Comparison of ENCODE assay signal across 6 cellular contexts in genomic region chr12:57129311-57130288, GRCh38. TPM values are rescaled to one million over a fixed set of nuclear protein-coding genes. Genes with fewer than 3 reads are reported as not detected.
DNase-seq lines count a peak whose midpoint lies in the region; ATAC-seq and TF ChIP-seq lines count a peak whose summit lies in the region.

No MANE protein-coding gene starts in this region.

- intact Hi-C loops in CD8-positive, alpha-beta T cell (cut with DNase I, micrococcal nuclease), result loop anchor here (5.0 kb wide), 2 partner anchors 122 to 372 kb away; partner anchors contain the start of gene ZBTB39 (in 1 of the 2)
- intact Hi-C loops in activated T-helper 1 cell treated with anti-CD3 and anti-CD28 coated beads, Interleukin-12 subunit alpha, Interleukin-12 subunit beta, Interleukin-2, Interleukin-4 antibody, amounts not matched to agents 30 ng/mL and 10 ng/mL and 1 ng/mL, durations not matched to agents 14 hours and 24 hours and 36 hours (cut with micrococcal nuclease), result no loop called here

- no peak overlapping the region for H2BK15ac ChIP-seq in mesendoderm (replicated peaks; ENCODE audit: low read depth)

- peak overlapping the region; percentile 69 for H3K4me2 ChIP-seq in mesendoderm (ENCODE audit: low read length)

- no peaks in the 10 kb centered on the region for H3K9me3 Mint-ChIP-seq in CD8-positive, alpha-beta T cell
- H3K9me3 Mint-ChIP-seq in activated T-helper 1 cell treated with anti-CD3 and anti-CD28 coated beads, Interleukin-12 subunit alpha, Interleukin-12 subunit beta, Interleukin-2, Interleukin-4 antibody, amounts not matched to agents 30 ng/mL and 10 ng/mL and 1 ng/mL, durations not matched to agents 14 hours and 24 hours and 36 hours, result no peaks in the 10 kb centered on the region

- WGBS in mesendoderm (ENCODE audit: extremely low coverage, insufficient coverage, low lambda C conversion rate), result no CpG with 5 or more reads among the region's 12 CpGs

- no peaks in the 10 kb centered on the region for H3K27me3 ChIP-seq in CD8-positive, alpha-beta T cell (ENCODE audit: insufficient read depth, low read length)
- no peaks in the 10 kb centered on the region for H3K27me3 ChIP-seq in mesendoderm (ENCODE audit: insufficient read depth, low read length, poor library complexity)

- H3K4me1 ChIP-seq in CD8-positive, alpha-beta T cell (ENCODE audit: insufficient read depth, low read length), result peaks cover 13% of the 10 kb centered on the region
- H3K4me1 ChIP-seq in mesendoderm (ENCODE audit: control insufficient read depth, low read depth, low read length), result peaks cover 21% of the 10 kb centered on the region

- H2AK5ac ChIP-seq in mesendoderm (ENCODE audit: low read length), result no peak overlapping the region

- peak overlapping the region; percentile 98 for H3K4ac ChIP-seq in mesendoderm (ENCODE audit: low read depth, low read length)

- H3K4me1 Mint-ChIP-seq in CD8-positive, alpha-beta T cell (ENCODE audit: low read depth), result peaks cover 15% of the 10 kb centered on the region
- H3K4me1 Mint-ChIP-seq in activated T-helper 1 cell treated with anti-CD3 and anti-CD28 coated beads, Interleukin-12 subunit alpha, Interleukin-12 subunit beta, Interleukin-2, Interleukin-4 antibody, amounts not matched to agents 30 ng/mL and 10 ng/mL and 1 ng/mL, durations not matched to agents 14 hours and 24 hours and 36 hours (ENCODE audit: low read depth), result peaks cover 17% of the 10 kb centered on the region

- H3K23ac ChIP-seq in mesendoderm (ENCODE audit: low read length), result no peak overlapping the region

- H3K4me3 ChIP-seq in CD8-positive, alpha-beta T cell (ENCODE audit: low read depth, low read length), result no peak overlapping the region
- H3K4me3 ChIP-seq in mesendoderm (ENCODE audit: low read length), result peak overlapping the region; percentile 73

- no peak for TF ChIP-seq CTCF in CD8-positive, alpha-beta T cell (IDR thresholded peaks at IDR 0.05)

- no peaks in the 10 kb centered on the region for H3K36me3 ChIP-seq in CD8-positive, alpha-beta T cell (ENCODE audit: insufficient read depth, low read length)
- H3K36me3 ChIP-seq in mesendoderm (ENCODE audit: control insufficient read depth, insufficient read depth, low read length), result no peaks in the 10 kb centered on the region

- H3K27ac ChIP-seq in CD8-positive, alpha-beta T cell (ENCODE audit: low read depth, low read length), result no peak overlapping the region
- H3K27ac ChIP-seq in mesendoderm (ENCODE audit: low read depth, low read length), result peak overlapping the region; percentile 51

- no peak overlapping the region for H3K27ac Mint-ChIP-seq in CD8-positive, alpha-beta T cell
- no peak overlapping the region for H3K27ac Mint-ChIP-seq in activated T-helper 1 cell treated with anti-CD3 and anti-CD28 coated beads, Interleukin-12 subunit alpha, Interleukin-12 subunit beta, Interleukin-2, Interleukin-4 antibody, amounts not matched to agents 30 ng/mL and 10 ng/mL and 1 ng/mL, durations not matched to agents 14 hours and 24 hours and 36 hours

- no peak overlapping the region for H2BK120ac ChIP-seq in mesendoderm (ENCODE audit: low read depth, low read length)

- peak overlapping the region; percentile 91 for H3K9ac ChIP-seq in mesendoderm (ENCODE audit: low read length)

- no peaks in the 10 kb centered on the region for H3K36me3 Mint-ChIP-seq in CD8-positive, alpha-beta T cell
- H3K36me3 Mint-ChIP-seq in activated T-helper 1 cell treated with anti-CD3 and anti-CD28 coated beads, Interleukin-12 subunit alpha, Interleukin-12 subunit beta, Interleukin-2, Interleukin-4 antibody, amounts not matched to agents 30 ng/mL and 10 ng/mL and 1 ng/mL, durations not matched to agents 14 hours and 24 hours and 36 hours (ENCODE audit: low read depth), result no peaks in the 10 kb centered on the region

- ATAC-seq in CD8-positive, alpha-beta T cell, result no peak

- H4K8ac ChIP-seq in mesendoderm (ENCODE audit: low read depth, low read length), result no peak overlapping the region

- DNase-seq in CD8-positive, alpha-beta T cell, result no peak
- no peak for DNase-seq in activated T-helper 1 cell treated with anti-CD3 and anti-CD28 coated beads, Interleukin-12 subunit alpha, Interleukin-12 subunit beta, Interleukin-2, Interleukin-4 antibody, amounts not matched to agents 30 ng/mL and 10 ng/mL and 1 ng/mL, durations not matched to agents 14 hours and 24 hours and 36 hours (ENCODE audit: low spot score)
- DNase-seq in mesendoderm, result peak; percentile 70
- no peak for DNase-seq in NCI-H1048 (lab: John Stamatoyannopoulos, UW)
- DNase-seq in NCI-H226, result no peak
- DNase-seq in 8988T, result no peak

- POLR2A ChIA-PET in CD8-positive, alpha-beta T cell (lab: Charles Lee), result no interaction called here

- H3K27me3 Mint-ChIP-seq in CD8-positive, alpha-beta T cell (ENCODE audit: low read depth), result peaks cover 3% of the 10 kb centered on the region
- H3K27me3 Mint-ChIP-seq in activated T-helper 1 cell treated with anti-CD3 and anti-CD28 coated beads, Interleukin-12 subunit alpha, Interleukin-12 subunit beta, Interleukin-2, Interleukin-4 antibody, amounts not matched to agents 30 ng/mL and 10 ng/mL and 1 ng/mL, durations not matched to agents 14 hours and 24 hours and 36 hours (ENCODE audit: insufficient read depth), result peaks cover 46% of the 10 kb centered on the region

- H2BK5ac ChIP-seq in mesendoderm (ENCODE audit: low read length), result no peak overlapping the region

- H3K4me3 Mint-ChIP-seq in CD8-positive, alpha-beta T cell, result peak overlapping the region; percentile 87
- peak overlapping the region; percentile 78 for H3K4me3 Mint-ChIP-seq in activated T-helper 1 cell treated with anti-CD3 and anti-CD28 coated beads, Interleukin-12 subunit alpha, Interleukin-12 subunit beta, Interleukin-2, Interleukin-4 antibody, amounts not matched to agents 30 ng/mL and 10 ng/mL and 1 ng/mL, durations not matched to agents 14 hours and 24 hours and 36 hours

- no peaks in the 10 kb centered on the region for H3K9me3 ChIP-seq in CD8-positive, alpha-beta T cell (ENCODE audit: low read length)

- H4K5ac ChIP-seq in mesendoderm (ENCODE audit: low read length), result no peak overlapping the region

- peaks cover 41% of the 10 kb centered on the region for H3K79me2 ChIP-seq in mesendoderm (ENCODE audit: control insufficient read depth, insufficient read depth, low read length)

- H3K56ac ChIP-seq in mesendoderm (ENCODE audit: low read length), result peak overlapping the region; percentile 89

- H3K18ac ChIP-seq in mesendoderm (ENCODE audit: low read length), result peak overlapping the region; percentile 97

- CTCF ChIA-PET in CD8-positive, alpha-beta T cell (lab: Charles Lee), result interaction anchor here (0.9 to 14.6 kb wide), 5 partner anchors 19 to 67 kb away, joined by 3 to 224 read pairs (median 80); partner anchors contain the start of gene STAT6

- peaks cover 16% of the 10 kb centered on the region for H3K79me1 ChIP-seq in mesendoderm (ENCODE audit: low read length)

RNA-seq across cellular contexts. Expression of gene LRP1, which starts 1.3 kb away (rescaled TPM):
- total RNA-seq in CD8-positive, alpha-beta T cell, result 1 to 10 TPM; 3.6 to 4.0 TPM
- 0.26 and 0.73 TPM in 2 replicates for total RNA-seq in activated T-helper 1 cell treated with anti-CD3 and anti-CD28 coated beads, Interleukin-12 subunit alpha, Interleukin-12 subunit beta, Interleukin-2, Interleukin-4 antibody, amounts not matched to agents 30 ng/mL and 10 ng/mL and 1 ng/mL, durations not matched to agents 14 hours and 24 hours and 36 hours
- 16.1 TPM for polyA plus RNA-seq in mesendoderm (2013, experiment 1 of 2)
- 15.2 TPM for polyA plus RNA-seq in mesendoderm (2013, experiment 2 of 2)

RNA-seq across cellular contexts. Expression of gene LRP1-AS, which starts 17.8 kb away (rescaled TPM):
- not detected for total RNA-seq in CD8-positive, alpha-beta T cell
- total RNA-seq in activated T-helper 1 cell treated with anti-CD3 and anti-CD28 coated beads, Interleukin-12 subunit alpha, Interleukin-12 subunit beta, Interleukin-2, Interleukin-4 antibody, amounts not matched to agents 30 ng/mL and 10 ng/mL and 1 ng/mL, durations not matched to agents 14 hours and 24 hours and 36 hours, result not detected in 2 replicates
- polyA plus RNA-seq in mesendoderm (2013, experiment 1 of 2), result not detected
- not detected for polyA plus RNA-seq in mesendoderm (2013, experiment 2 of 2)

RNA-seq across cellular contexts. Expression of gene STAT6, which starts 18.4 kb away (rescaled TPM):
- total RNA-seq in CD8-positive, alpha-beta T cell, result 100 to 1,000 TPM; 116 to 127 TPM
- 306 and 318 TPM in 2 replicates for total RNA-seq in activated T-helper 1 cell treated with anti-CD3 and anti-CD28 coated beads, Interleukin-12 subunit alpha, Interleukin-12 subunit beta, Interleukin-2, Interleukin-4 antibody, amounts not matched to agents 30 ng/mL and 10 ng/mL and 1 ng/mL, durations not matched to agents 14 hours and 24 hours and 36 hours
- polyA plus RNA-seq in mesendoderm (2013, experiment 1 of 2), result 22.6 TPM
- polyA plus RNA-seq in mesendoderm (2013, experiment 2 of 2), result 22.2 TPM

RNA-seq across cellular contexts. Expression of gene NAB2, which starts 40.7 kb away (rescaled TPM):
- 1 to 10 TPM; 5.9 to 6.7 TPM for total RNA-seq in CD8-positive, alpha-beta T cell
- 73.6 and 80.3 TPM in 2 replicates for total RNA-seq in activated T-helper 1 cell treated with anti-CD3 and anti-CD28 coated beads, Interleukin-12 subunit alpha, Interleukin-12 subunit beta, Interleukin-2, Interleukin-4 antibody, amounts not matched to agents 30 ng/mL and 10 ng/mL and 1 ng/mL, durations not matched to agents 14 hours and 24 hours and 36 hours
- 10.0 TPM for polyA plus RNA-seq in mesendoderm (2013, experiment 1 of 2)
- polyA plus RNA-seq in mesendoderm (2013, experiment 2 of 2), result 9.5 TPM

RNA-seq across cellular contexts. Expression of gene NEMP1, which starts 51.0 kb away (rescaled TPM):
- total RNA-seq in CD8-positive, alpha-beta T cell, result 1 to 10 TPM; 4.3 to 7.4 TPM
- 70.2 and 71.7 TPM in 2 replicates for total RNA-seq in activated T-helper 1 cell treated with anti-CD3 and anti-CD28 coated beads, Interleukin-12 subunit alpha, Interleukin-12 subunit beta, Interleukin-2, Interleukin-4 antibody, amounts not matched to agents 30 ng/mL and 10 ng/mL and 1 ng/mL, durations not matched to agents 14 hours and 24 hours and 36 hours
- 14.8 TPM for polyA plus RNA-seq in mesendoderm (2013, experiment 1 of 2)
- polyA plus RNA-seq in mesendoderm (2013, experiment 2 of 2), result 14.9 TPM
